In genomic region chr2:201860541-201861154, GRCh38 we compare ENCODE assay signal across 8 cellular contexts. TPM values are rescaled to one million over a fixed set of nuclear protein-coding genes. Genes with fewer than 3 reads are reported as not detected.
DNase-seq lines count a peak whose midpoint lies in the region; ATAC-seq and TF ChIP-seq lines count a peak whose summit lies in the region.

No MANE protein-coding gene starts in this region.

- H3K36me3 Mint-ChIP-seq in activated CD8-positive, alpha-beta T cell treated with anti-CD3 and anti-CD28 coated beads for 36 hours (ENCODE audit: low read depth) = no peaks in the 10 kb centered on the region
- H3K36me3 Mint-ChIP-seq in naive thymus-derived CD4-positive, alpha-beta T cell = no peaks in the 10 kb centered on the region

- no peak overlapping the region for H3K27ac Mint-ChIP-seq in activated CD8-positive, alpha-beta T cell treated with anti-CD3 and anti-CD28 coated beads for 36 hours
- H3K27ac Mint-ChIP-seq in naive thymus-derived CD4-positive, alpha-beta T cell = no peak overlapping the region

- POLR2A ChIA-PET in activated CD8-positive, alpha-beta T cell treated with anti-CD3 and anti-CD28 coated beads for 36 hours (lab: Charles Lee) = no interaction called here
- POLR2A ChIA-PET in naive thymus-derived CD4-positive, alpha-beta T cell (lab: Charles Lee) = interaction anchor here (0.6 kb wide), 1 partner anchor 216 kb away, joined by 3 read pairs; no protein-coding TSS in a partner anchor

- peaks cover 29% of the 10 kb centered on the region for H3K27me3 Mint-ChIP-seq in activated CD8-positive, alpha-beta T cell treated with anti-CD3 and anti-CD28 coated beads for 36 hours
- H3K27me3 Mint-ChIP-seq in naive thymus-derived CD4-positive, alpha-beta T cell = peaks cover 7 to 47% (median 30%) of the 10 kb centered on the region in 5 donors

- no peak overlapping the region for H3K27ac ChIP-seq in naive thymus-derived CD4-positive, alpha-beta T cell (ENCODE audit: low read depth, low read length)
- no peak overlapping the region for H3K27ac ChIP-seq in uterus

- no peaks in the 10 kb centered on the region for H3K27me3 ChIP-seq in naive thymus-derived CD4-positive, alpha-beta T cell (ENCODE audit: control insufficient read depth in 2 of 2, insufficient read depth in 2 of 2, low read length in 2 of 2)
- no peaks in the 10 kb centered on the region for H3K27me3 ChIP-seq in uterus

- intact Hi-C loops in activated CD8-positive, alpha-beta T cell treated with anti-CD3 and anti-CD28 coated beads for 36 hours (cut with micrococcal nuclease) = loop anchor here (2.0 kb wide), 1 partner anchor 318 kb away; no protein-coding TSS in a partner anchor
- intact Hi-C loops in naive thymus-derived CD4-positive, alpha-beta T cell (cut with micrococcal nuclease) = loop anchor here (1.0 to 5.0 kb wide), 4 partner anchors 196 to 624 kb away; no protein-coding TSS in a partner anchor
- intact Hi-C loops in uterus (cut with DNase I; ENCODE audit: low total_unique reads) = loop anchor here (2.0 kb wide), 1 partner anchor 318 kb away; no protein-coding TSS in a partner anchor

- CTCF ChIA-PET in activated CD8-positive, alpha-beta T cell treated with anti-CD3 and anti-CD28 coated beads for 36 hours (lab: Charles Lee) = interaction anchor here (0.6 to 2.8 kb wide), 43 partner anchors 8 to 333 kb away, joined by 3 to 42 read pairs (median 4); partner anchors contain the start of gene ALS2
- CTCF ChIA-PET in naive thymus-derived CD4-positive, alpha-beta T cell (lab: Charles Lee) = interaction anchor here (0.6 to 3.1 kb wide), 8 partner anchors 36 to 319 kb away, joined by 3 to 48 read pairs (median 4); no protein-coding TSS in a partner anchor

- no peaks in the 10 kb centered on the region for H3K9me3 ChIP-seq in naive thymus-derived CD4-positive, alpha-beta T cell (ENCODE audit: control insufficient read depth in 2 of 3, low read length in 3 of 3)
- no peaks in the 10 kb centered on the region for H3K9me3 ChIP-seq in uterus

- H3K4me1 ChIP-seq in naive thymus-derived CD4-positive, alpha-beta T cell (ENCODE audit: control insufficient read depth in 2 of 2, insufficient read depth in 2 of 2, low read length in 2 of 2) = peaks cover 0 to 8% of the 10 kb centered on the region in 2 donors
- no peaks in the 10 kb centered on the region for H3K4me1 ChIP-seq in uterus

- H3K4me3 Mint-ChIP-seq in activated CD8-positive, alpha-beta T cell treated with anti-CD3 and anti-CD28 coated beads for 36 hours = no peak overlapping the region
- peak overlapping the region in 6 of 10 donors; percentile 15 to 57 (median 26) for H3K4me3 Mint-ChIP-seq in naive thymus-derived CD4-positive, alpha-beta T cell

- peak; percentile 67 for TF ChIP-seq CTCF in activated CD8-positive, alpha-beta T cell treated with anti-CD3 and anti-CD28 coated beads for 36 hours (IDR thresholded peaks at IDR 0.05)
- peak; percentile 80 to 85 (median 83) for TF ChIP-seq CTCF in uterus (IDR thresholded peaks at IDR 0.05)

- no peaks in the 10 kb centered on the region for H3K9me3 Mint-ChIP-seq in activated CD8-positive, alpha-beta T cell treated with anti-CD3 and anti-CD28 coated beads for 36 hours
- H3K9me3 Mint-ChIP-seq in naive thymus-derived CD4-positive, alpha-beta T cell = no peaks in the 10 kb centered on the region

- H3K36me3 ChIP-seq in naive thymus-derived CD4-positive, alpha-beta T cell (ENCODE audit: control insufficient read depth in 2 of 3, insufficient read depth in 3 of 3, low read length in 3 of 3) = no peaks in the 10 kb centered on the region
- H3K36me3 ChIP-seq in uterus = no peaks in the 10 kb centered on the region

- DNase-seq in Ammon's horn (ENCODE audit: low spot score) (peak; percentile 91), NCI-H526 treated with DMSO at 0.1 percent for 48 hours (lab: John Stamatoyannopoulos, UW) (peak; percentile 32), fibroblast of gingiva (ENCODE audit: low read depth) (peak; percentile 78), uterus (peak; percentile 32 to 60)
- peak; percentile 49 for DNase-seq in activated CD8-positive, alpha-beta T cell treated with anti-CD3 and anti-CD28 coated beads for 36 hours
- DNase-seq in naive thymus-derived CD4-positive, alpha-beta T cell = peak in 8 of 9 donors; percentile 15 to 60 (median 36)

- no peak overlapping the region for H3K4me3 ChIP-seq in naive thymus-derived CD4-positive, alpha-beta T cell (ENCODE audit: low read length)
- no peak overlapping the region for H3K4me3 ChIP-seq in uterus

- ATAC-seq in GM18505 (IDR thresholded peaks at IDR 0.05; ENCODE audit: unreplicated experiment) = peak; percentile 61
- ATAC-seq in HG03354 (IDR thresholded peaks at IDR 0.05; ENCODE audit: poor library complexity, severe bottlenecking, unreplicated experiment) = peak; percentile 83
- ATAC-seq in activated CD8-positive, alpha-beta T cell treated with anti-CD3 and anti-CD28 coated beads for 36 hours = peak; percentile 83
- ATAC-seq in naive thymus-derived CD4-positive, alpha-beta T cell = peak; percentile 75

- peaks cover 15% of the 10 kb centered on the region for H3K4me1 Mint-ChIP-seq in activated CD8-positive, alpha-beta T cell treated with anti-CD3 and anti-CD28 coated beads for 36 hours (ENCODE audit: low read depth)
- peaks cover 13 to 24% (median 20%) of the 10 kb centered on the region in 7 donors for H3K4me1 Mint-ChIP-seq in naive thymus-derived CD4-positive, alpha-beta T cell

- TF ChIP-seq POLR2A in GM18505 (IDR thresholded peaks at IDR 0.05; ENCODE audit: borderline replicate concordance, extremely low read depth, insufficient read depth, insufficient read length) (no peak), uterus (IDR thresholded peaks at IDR 0.05) (no peak)

RNA-seq across cellular contexts. Expression of gene CDK15, which starts 54.3 kb away (rescaled TPM):
- total RNA-seq in activated CD8-positive, alpha-beta T cell treated with anti-CD3 and anti-CD28 coated beads for 36 hours = not detected
- total RNA-seq in naive thymus-derived CD4-positive, alpha-beta T cell = not detected
- not detected for polyA plus RNA-seq in naive thymus-derived CD4-positive, alpha-beta T cell
- total RNA-seq in uterus = 1 to 10 TPM in 1 of 4 donors, under 1 TPM in 2, not detected in 1; 0.55 to 6.9 (median 0.88) TPM

Comparison
In these comparisons a context has a peak if more than half of its experiments do, and no peak if none do; other contexts are left out.
1. DNase-seq: peak in every context shown above with its lines; median percentile 91 in Ammon's horn; 78 in fibroblast of gingiva; 49 in activated CD8-positive, alpha-beta T cell treated with anti-CD3 and anti-CD28 coated beads for 36 hours; 46 in uterus; 36 in naive thymus-derived CD4-positive, alpha-beta T cell; 32 in NCI-H526 treated with DMSO at 0.1 percent for 48 hours.